ENCODE assay signal across 8 cellular contexts in the genomic region with DNA sequence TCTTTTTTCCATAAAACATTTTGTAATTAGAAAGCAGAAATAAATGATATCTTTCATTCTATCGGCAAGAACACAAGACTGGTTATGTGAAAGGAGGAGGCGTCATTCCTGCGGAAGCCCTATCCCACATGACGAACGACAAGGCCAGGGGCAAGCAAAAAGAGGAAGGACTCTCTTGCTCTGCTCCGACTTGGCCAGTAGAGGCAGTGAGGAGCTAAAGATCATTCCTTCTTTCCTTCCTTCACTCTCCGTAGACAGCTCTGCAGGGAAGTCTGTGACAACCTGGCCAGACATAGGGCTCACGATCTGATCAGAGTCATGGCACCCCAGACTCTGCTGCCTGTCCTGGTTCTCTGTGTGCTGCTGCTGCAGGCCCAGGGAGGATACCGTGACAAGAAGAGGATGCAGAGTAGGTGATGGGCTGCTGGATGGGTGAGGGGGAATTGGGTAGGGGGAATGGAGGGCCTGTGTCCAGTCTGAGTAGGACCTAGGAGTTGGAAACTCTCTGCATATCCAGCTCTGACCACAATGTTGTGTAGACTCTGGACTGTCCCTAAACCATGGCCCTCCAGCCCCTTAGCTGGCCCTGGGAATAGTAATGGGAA. TPM values are rescaled to one million over a fixed set of nuclear protein-coding genes. Genes with fewer than 3 reads are reported as not detected.
DNase-seq lines count a peak whose midpoint lies in the region; TF ChIP-seq lines count a peak whose summit lies in the region.

WFDC10A (plus strand) TSS at position 244 of the 605 bp plus-strand sequence; CDS start at position 319, 75 bp downstream.

- TF ChIP-seq CTCF in coronary artery (IDR thresholded peaks at IDR 0.05) (peak; percentile 41), transverse colon (IDR thresholded peaks at IDR 0.05) (peak; percentile 55 to 74 (median 66))

- intact Hi-C loops in transverse colon (cut with DNase I; ENCODE audit: low total_unique reads), result no loop called here

- H3K4me1 ChIP-seq in transverse colon, result peaks cover 0 to 4% (median 0%) of the 10 kb centered on the region in 4 donors

- no peaks in the 10 kb centered on the region for H3K27me3 ChIP-seq in transverse colon

- H3K9me3 ChIP-seq in transverse colon, result no peaks in the 10 kb centered on the region

- no peak for TF ChIP-seq EP300 in transverse colon (IDR thresholded peaks at IDR 0.05; ENCODE audit: low read depth)

- 8 to 13% methylated on average over 9 of the region's 9 CpGs for WGBS in transverse colon (ENCODE audit: low coverage in 1 of 2), 2 donors

- TF ChIP-seq POLR2A in transverse colon (IDR thresholded peaks at IDR 0.05), result no peak

- H3K27ac ChIP-seq in coronary artery (no peak within 1 kb of the TSS), transverse colon (no peak within 1 kb of the TSS)

- peak; percentile 6 for DNase-seq in NCI-H510A treated with DMSO at 0.1 percent for 48 hours (lab: John Stamatoyannopoulos, UW)
- DNase-seq in NCI-H510A (lab: John Stamatoyannopoulos, UW), result no peak
- peak; percentile 94 for DNase-seq in HT-29 (ENCODE audit: low spot score)
- peak; percentile 58 for DNase-seq in SKM-1 (lab: John Stamatoyannopoulos, UW; ENCODE audit: unreplicated experiment)
- DNase-seq in coronary artery (ENCODE audit: low spot score), result no peak
- DNase-seq in medulla oblongata (ENCODE audit: extremely low spot score), result peak; percentile 56
- DNase-seq in transverse colon, result peak; percentile 47
- DNase-seq in T1000 (lab: John Stamatoyannopoulos, UW), result no peak

- H3K36me3 ChIP-seq in transverse colon, result no peaks in the 10 kb centered on the region

- in situ Hi-C loops in transverse colon (cut with MboI; ENCODE audit: low pct_ligation_motif_present in 1 of 4, low pct_unique_long_range_greater_than_20kb in 1 of 4, low sequenced_read_pairs in 3 of 4), result no loop called here

- H3K4me3 ChIP-seq in coronary artery (peak within 1 kb of the TSS; percentile 13), transverse colon (no peak within 1 kb of the TSS)

RNA-seq across cellular contexts. Expression of gene WFDC10A, which starts in this region (rescaled TPM):
- not detected in 2 replicates for total RNA-seq in HT-29 (2014; rRNA removed; shearing (Covaris generic))
- not detected for total RNA-seq in transverse colon

Comparison
In these comparisons a context has a peak if more than half of its experiments do, and no peak if none do; other contexts are left out.
1. DNase-seq: peak in NCI-H510A treated with DMSO at 0.1 percent for 48 hours (single experiment), SKM-1 (single experiment) and medulla oblongata (single experiment); none in NCI-H510A (single experiment), coronary artery (single experiment) and T1000 (single experiment).
2. Peak in DNase-seq in HT-29; RNA of the gene not detected or under 1 TPM.
3. Peak in DNase-seq in transverse colon; RNA of the gene not detected or under 1 TPM.